7 cellular contexts compared by ENCODE assay signal in the genomic region with DNA sequence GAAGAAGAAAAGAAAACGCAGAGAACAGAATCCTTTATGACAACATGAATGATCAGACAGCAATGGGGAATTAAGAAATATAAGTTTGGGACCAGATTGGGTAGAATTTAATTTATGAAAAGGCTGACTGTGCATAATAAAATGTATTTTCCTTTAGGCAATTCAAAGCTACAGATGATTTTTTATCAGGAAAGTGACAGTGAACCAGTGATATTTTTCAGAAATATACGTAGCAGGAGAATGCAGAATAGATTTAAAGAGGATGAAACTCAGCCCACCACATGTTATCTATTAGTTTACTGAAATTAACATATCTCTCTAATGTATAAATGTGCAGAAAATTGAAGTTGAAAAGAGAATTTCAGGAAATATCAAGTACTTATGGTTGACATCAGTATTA.
"Had no signal": no experiment of that assay in that cellular context is flagged by ENCODE, and none has a peak within 500 bp of the region (broad histone marks: within the 10 kb centered on the region; RNA-seq: fewer than 3 reads in every experiment).

No MANE protein-coding gene starts in this region.

- ATAC-seq: GM23338 had no signal

- H3K4me3 ChIP-seq: GM23338 had no signal

- DNase-seq: H9, HCEC 1CT, KBM-7 had no signal

- FAIRE-seq: H1, H54, HTR-8/SVneo had no signal

- H3K4me2 ChIP-seq: GM23338 had no signal
